31 cellular contexts compared by ENCODE assay signal in the genomic region with DNA sequence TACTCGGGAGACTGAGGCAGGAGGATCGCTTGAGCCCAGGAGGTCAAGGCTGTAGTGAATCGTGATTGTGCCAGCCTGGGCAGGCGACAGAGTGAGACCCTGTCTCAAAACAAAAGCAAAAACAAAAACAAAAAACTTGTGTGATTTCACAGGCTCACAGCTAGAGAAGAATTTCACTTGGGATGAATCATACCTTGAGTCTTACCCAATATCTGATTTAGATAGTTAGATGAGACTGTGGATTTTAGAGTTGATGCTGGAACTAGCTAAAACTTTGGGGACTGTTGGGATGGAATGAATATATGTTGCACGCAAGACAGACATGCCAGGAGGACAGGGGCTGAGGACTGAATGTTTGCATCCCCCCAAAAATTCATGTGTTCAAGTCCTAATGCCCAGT. TPM values are rescaled to one million over a fixed set of nuclear protein-coding genes. Genes with fewer than 3 reads are reported as not detected.
DNase-seq lines count a peak whose midpoint lies in the region; TF ChIP-seq lines count a peak whose summit lies in the region.
"Had no signal": no experiment of that assay in that cellular context is flagged by ENCODE, and none has a peak within 500 bp of the region (broad histone marks: within the 10 kb centered on the region; RNA-seq: fewer than 3 reads in every experiment).

No MANE protein-coding gene starts in this region.

- H3K9ac ChIP-seq in mesenchymal stem cell (ENCODE audit: low read length) = no peak overlapping the region

- WGBS in mesenchymal stem cell = 87% methylated on average over 5 of the region's 5 CpGs

- no peaks in the 10 kb centered on the region for H3K9me3 ChIP-seq in mesenchymal stem cell (ENCODE audit: control insufficient read depth, low read length)
- H3K9me3 ChIP-seq: Caco-2, colonic mucosa, gastroesophageal sphincter, MG63, mucosa of descending colon, right lobe of liver, stomach had no signal

- no peak for TF ChIP-seq CTCF in choroid plexus epithelial cell (conservative IDR thresholded peaks at IDR 0.05; ENCODE audit: low read depth, low read length)

- no peak overlapping the region for H3K14ac ChIP-seq in mesenchymal stem cell (ENCODE audit: low read length in 2 of 2)

- H3K4me1 ChIP-seq in mesenchymal stem cell (ENCODE audit: control insufficient read depth, insufficient read depth, low read depth, low read length) = peaks cover 7% of the 10 kb centered on the region
- H3K4me1 ChIP-seq: Caco-2 had no signal

- H3K4me3 ChIP-seq in choroid plexus epithelial cell (ENCODE audit: low read depth, low read length) (no peak overlapping the region), mesenchymal stem cell (ENCODE audit: insufficient read depth in 1 of 2, low read depth in 1 of 2, low read length in 2 of 2) (no peak overlapping the region)
- H3K4me3 ChIP-seq: colonic mucosa, gastroesophageal sphincter, hepatocyte, lung, MG63, mucosa of descending colon, right lobe of liver, stomach had no signal

- no peaks in the 10 kb centered on the region for H3K79me1 ChIP-seq in mesenchymal stem cell (replicated peaks; ENCODE audit: low read length, poor library complexity, severe bottlenecking)

- DNase-seq in EH (ENCODE audit: low read depth) = peak; percentile 33
- peak; percentile 27 for DNase-seq in M059J (ENCODE audit: low read depth)
- peak; percentile 34 for DNase-seq in choroid plexus epithelial cell (ENCODE audit: low read depth)
- peak; percentile 11 for DNase-seq in mesenchymal stem cell
- DNase-seq in AML-193 (lab: John Stamatoyannopoulos, UW) = no peak
- DNase-seq in NOMO-1 (lab: John Stamatoyannopoulos, UW; ENCODE audit: unreplicated experiment in 2 of 2) = no peak
- no peak for DNase-seq in SW 1271 (lab: John Stamatoyannopoulos, UW)
- DNase-seq: activated CD4-positive, alpha-beta T cell treated with anti-CD3 and anti-CD28 coated beads for 48 hours; anterior cingulate cortex; Caco-2; colonic mucosa; effector memory CD8-positive, alpha-beta T cell; GF-D8; MG63; mucosa of descending colon; natural killer cell; NCI-H1417; NCI-H2081; NCI-H526; NK-92 treated with Interleukin-12 subunit alpha and Interleukin-12 subunit beta, amount 100 ng/mL, for 24 hours; nucleus accumbens; right lobe of liver; SHP77; stimulated activated CD4-positive, alpha-beta T cell treated with anti-CD3 and anti-CD28 coated beads, Interleukin-12 subunit alpha, Interleukin-12 subunit beta, amount 100 ng/mL, for 4 hours; stimulated activated CD4-positive, alpha-beta T cell treated with anti-CD3 and anti-CD28 coated beads, Interleukin-2, amount 100 ng/mL, for 48 hours; stomach had no signal

- H3K27me3 ChIP-seq in mesenchymal stem cell (ENCODE audit: control insufficient read depth in 1 of 2, insufficient read depth in 1 of 2, low read length in 2 of 2) = peaks cover 0 to 17% of the 10 kb centered on the region in 2 experiments
- H3K27me3 ChIP-seq: MG63 had no signal

- no peak overlapping the region for H2BK15ac ChIP-seq in mesenchymal stem cell (ENCODE audit: low read depth, poor library complexity, severe bottlenecking)

- H4K91ac ChIP-seq in mesenchymal stem cell (ENCODE audit: low read length) = no peak overlapping the region

- H3K18ac ChIP-seq in mesenchymal stem cell (ENCODE audit: low read depth in 1 of 2, low read length in 2 of 2) = no peak overlapping the region

- no peak overlapping the region for H3K27ac ChIP-seq in mesenchymal stem cell (ENCODE audit: low read length, poor library complexity, severe bottlenecking)
- H3K27ac ChIP-seq: C4-2B, colonic mucosa, gastroesophageal sphincter, hepatocyte, right lobe of liver, stomach had no signal

- no peak overlapping the region for H2AFZ ChIP-seq in mesenchymal stem cell (ENCODE audit: low read depth, low read length)
- H2AFZ ChIP-seq: hepatocyte had no signal

- H3K4ac ChIP-seq in mesenchymal stem cell (ENCODE audit: low read depth in 1 of 2, low read length in 2 of 2) = no peak overlapping the region

- no peak overlapping the region for H2BK12ac ChIP-seq in mesenchymal stem cell (ENCODE audit: low read length in 2 of 2)

- H2BK120ac ChIP-seq in mesenchymal stem cell (ENCODE audit: low read depth, low read length) = no peak overlapping the region

- H4K8ac ChIP-seq in mesenchymal stem cell (ENCODE audit: low read length) = no peak overlapping the region

- no peak overlapping the region for H2BK5ac ChIP-seq in mesenchymal stem cell (ENCODE audit: low read depth, low read length, poor library complexity, severe bottlenecking)

- H2AK5ac ChIP-seq in mesenchymal stem cell (ENCODE audit: low read length, severe bottlenecking) = no peak overlapping the region

- H3K4me2 ChIP-seq in mesenchymal stem cell (ENCODE audit: low read length, poor library complexity, severe bottlenecking) = no peak overlapping the region
- H3K4me2 ChIP-seq: hepatocyte had no signal

- no peaks in the 10 kb centered on the region for H3K36me3 ChIP-seq in mesenchymal stem cell (ENCODE audit: control insufficient read depth in 1 of 2, insufficient read depth in 2 of 2, low read depth in 1 of 2, low read length in 2 of 2)
- H3K36me3 ChIP-seq: colonic mucosa, gastroesophageal sphincter, right lobe of liver, stomach had no signal

- H3K23ac ChIP-seq in mesenchymal stem cell (ENCODE audit: low read length in 2 of 2) = no peak overlapping the region

RNA-seq across cellular contexts. Expression of gene ANKRD29, which starts 4.4 kb away (rescaled TPM):
- total RNA-seq in M059J (2014; rRNA removed; shearing (Covaris generic)) = 8.3 and 10.6 TPM in 2 replicates
- polyA plus RNA-seq in mesenchymal stem cell (2013, experiment 1 of 2) = 0.11 TPM
- polyA plus RNA-seq in mesenchymal stem cell (2013, experiment 2 of 2) = 0.07 TPM
- total RNA-seq: activated naive CD4-positive, alpha-beta T cell treated with anti-CD3 and anti-CD28 coated beads, Interleukin-2, amount 50 U/mL, for 72 hours had no signal

RNA-seq across cellular contexts. Expression of gene LAMA3, which starts 31.0 kb away (rescaled TPM):
- 1.8 and 2.4 TPM in 2 replicates for total RNA-seq in M059J (2014; rRNA removed; shearing (Covaris generic))
- polyA plus RNA-seq in mesenchymal stem cell (2013, experiment 1 of 2) = 0.23 TPM
- polyA plus RNA-seq in mesenchymal stem cell (2013, experiment 2 of 2) = 0.15 TPM
- total RNA-seq: natural killer cell had no signal

Comparison
In these comparisons a context has a peak if more than half of its experiments do, and no peak if none do; other contexts are left out.
1. DNase-seq: peak in EH (single experiment), M059J (single experiment), choroid plexus epithelial cell (single experiment) and mesenchymal stem cell (single experiment); none in AML-193 (0 of 2), NOMO-1 (0 of 2) and SW 1271 (0 of 2).